Comparison of ENCODE assay signal across 8 cellular contexts in the genomic region with DNA sequence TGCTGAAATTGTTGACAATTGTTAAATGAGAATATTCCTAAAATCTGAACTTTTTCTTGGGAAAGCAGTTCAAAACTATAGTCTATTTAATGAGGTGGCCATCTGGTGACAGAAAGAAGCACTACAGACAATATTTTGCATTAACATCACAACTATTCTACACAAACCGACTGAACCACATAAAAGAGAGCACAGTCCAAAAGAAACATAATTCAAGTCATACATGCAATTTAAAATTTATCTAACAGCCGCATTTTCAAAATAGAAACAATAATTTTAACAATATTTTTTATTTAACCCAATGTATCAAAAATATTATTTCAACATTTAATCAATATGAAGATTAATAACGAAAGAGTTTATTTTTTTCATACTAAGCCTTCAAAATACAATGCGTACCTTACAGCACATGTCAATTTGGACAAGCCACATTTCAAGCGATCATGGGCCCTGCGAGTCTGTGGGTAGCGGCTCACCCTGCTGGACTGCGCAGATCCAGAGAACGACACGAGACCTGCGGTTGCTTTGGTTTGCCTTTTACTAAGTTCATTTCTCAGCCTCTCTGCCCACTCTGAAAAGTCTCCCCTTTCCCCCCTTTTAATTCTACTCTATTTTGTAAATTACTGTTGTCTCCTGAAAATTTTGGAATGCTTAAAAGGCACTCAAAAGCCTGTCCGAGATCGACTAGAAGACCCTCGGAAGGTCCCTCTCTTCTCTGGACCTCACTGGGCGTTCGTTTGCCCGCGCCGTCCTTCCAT. TPM values are rescaled to one million over a fixed set of nuclear protein-coding genes. Genes with fewer than 3 reads are reported as not detected.
DNase-seq lines count a peak whose midpoint lies in the region; ATAC-seq and TF ChIP-seq lines count a peak whose summit lies in the region.

No MANE protein-coding gene starts in this region.

- POLR2A ChIA-PET in WTC11 (lab: Charles Lee), result interaction anchor here (1.0 kb wide), 1 partner anchor 21 kb away, joined by 3 read pairs; no protein-coding TSS in a partner anchor

- no peaks in the 10 kb centered on the region for H3K27me3 Mint-ChIP-seq in WTC11 (ENCODE audit: low read depth)
- peaks cover 36 to 40% of the 10 kb centered on the region in 2 donors for H3K27me3 Mint-ChIP-seq in natural killer cell (ENCODE audit: low read depth in 2 of 2)

- peak; percentile 18 for DNase-seq in COR-L47 (lab: John Stamatoyannopoulos, UW)
- DNase-seq in NCI-H1092 (lab: John Stamatoyannopoulos, UW), result peak; percentile 25
- DNase-seq in WTC11 (ENCODE audit: low spot score), result no peak
- DNase-seq in fibroblast of pulmonary artery (ENCODE audit: low read depth), result peak; percentile 55
- DNase-seq in natural killer cell, result no peak
- no peak for DNase-seq in NK-92 (lab: John Stamatoyannopoulos, UW; ENCODE audit: unreplicated experiment)
- no peak for DNase-seq in central memory CD4-positive, alpha-beta T cell

- CTCF ChIA-PET in WTC11 (lab: Charles Lee), result interaction anchor here (0.7 to 1.6 kb wide), 10 partner anchors 14 to 411 kb away, joined by 3 to 9 read pairs (median 4); a partner anchor contains a TSS

- intact Hi-C loops in natural killer cell (cut with micrococcal nuclease), result no loop called here

- TF ChIP-seq CTCF in WTC11 (IDR thresholded peaks at IDR 0.05), result no peak; the same call in 1 of the 2 replicates
- peak; percentile 50 for TF ChIP-seq CTCF in fibroblast of pulmonary artery (IDR thresholded peaks at IDR 0.05; ENCODE audit: low read length, missing control alignments)
- no peak for TF ChIP-seq CTCF in natural killer cell (IDR thresholded peaks at IDR 0.05)

- H3K9me3 Mint-ChIP-seq in WTC11 (peaks cover 4% of the 10 kb centered on the region; the same call in 1 of the 2 replicates), natural killer cell (no peaks in the 10 kb centered on the region)

- peak overlapping the region; percentile 40 for H3K4me3 ChIP-seq in fibroblast of pulmonary artery (replicated peaks; ENCODE audit: low read depth, low read length)

- H3K27ac Mint-ChIP-seq in WTC11 (peak overlapping the region; percentile 98), natural killer cell (no peak overlapping the region)

- H3K36me3 Mint-ChIP-seq in WTC11, result peaks cover 16% of the 10 kb centered on the region
- no peaks in the 10 kb centered on the region for H3K36me3 Mint-ChIP-seq in natural killer cell

- peak overlapping the region; percentile 87 for H3K4me3 Mint-ChIP-seq in WTC11
- H3K4me3 Mint-ChIP-seq in natural killer cell, result peak overlapping the region; percentile 64

- H3K4me1 Mint-ChIP-seq in WTC11 (peaks cover 10% of the 10 kb centered on the region), natural killer cell (peaks cover 7 to 10% of the 10 kb centered on the region in 2 donors)

- ATAC-seq in GM19372 (IDR thresholded peaks at IDR 0.05; ENCODE audit: low read depth, unreplicated experiment), result peak; percentile 50
- ATAC-seq in WTC11, result peak; percentile 17
- peak; percentile 47 to 78 (median 56) for ATAC-seq in natural killer cell

TF ChIP-seq in WTC11, 78 proteins besides CTCF, POLR2A, EP300 and RAD21:
- TF ChIP-seq, protein P1, sequence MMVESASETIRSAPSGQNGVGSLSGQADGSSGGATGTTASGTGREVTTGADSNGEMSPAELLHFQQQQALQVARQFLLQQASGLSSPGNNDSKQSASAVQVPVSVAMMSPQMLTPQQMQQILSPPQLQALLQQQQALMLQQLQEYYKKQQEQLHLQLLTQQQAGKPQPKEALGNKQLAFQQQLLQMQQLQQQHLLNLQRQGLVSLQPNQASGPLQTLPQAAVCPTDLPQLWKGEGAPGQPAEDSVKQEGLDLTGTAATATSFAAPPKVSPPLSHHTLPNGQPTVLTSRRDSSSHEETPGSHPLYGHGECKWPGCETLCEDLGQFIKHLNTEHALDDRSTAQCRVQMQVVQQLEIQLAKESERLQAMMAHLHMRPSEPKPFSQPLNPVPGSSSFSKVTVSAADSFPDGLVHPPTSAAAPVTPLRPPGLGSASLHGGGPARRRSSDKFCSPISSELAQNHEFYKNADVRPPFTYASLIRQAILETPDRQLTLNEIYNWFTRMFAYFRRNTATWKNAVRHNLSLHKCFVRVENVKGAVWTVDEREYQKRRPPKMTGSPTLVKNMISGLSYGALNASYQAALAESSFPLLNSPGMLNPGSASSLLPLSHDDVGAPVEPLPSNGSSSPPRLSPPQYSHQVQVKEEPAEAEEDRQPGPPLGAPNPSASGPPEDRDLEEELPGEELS (CRISPR knock-in tag; IDR thresholded peaks at IDR 0.05), result no peak
- 0 out of 2 replicates have a peak, but pooled peaks have one; percentile 43 for TF ChIP-seq NFE2L1 (CRISPR knock-in tag; IDR thresholded peaks at IDR 0.05)

RNA-seq across cellular contexts. Expression of a gene that starts 0.9 kb away (rescaled TPM):
- total RNA-seq in WTC11 (2021), result 0.79 to 0.99 TPM (median 0.82 TPM) in 3 replicates
- total RNA-seq in natural killer cell, result not detected

RNA-seq across cellular contexts. Expression of a gene that starts 48.4 kb away (rescaled TPM):
- total RNA-seq in WTC11 (2021) (1.1 to 2.8 TPM (median 1.5 TPM) in 3 replicates), natural killer cell (1 to 10 TPM; 1.9 to 3.6 (median 2.3) TPM)

Comparison
In these comparisons a context has a peak if more than half of its experiments do, and no peak if none do; other contexts are left out.
1. DNase-seq: peak in COR-L47 (single experiment), NCI-H1092 (single experiment) and fibroblast of pulmonary artery (single experiment); none in WTC11 (single experiment), natural killer cell (single experiment), NK-92 (single experiment) and central memory CD4-positive, alpha-beta T cell (single experiment).
2. Peak in every context shown above with its lines, with median percentiles within 50 percentile points of each other: ATAC-seq.